In the genomic region with DNA sequence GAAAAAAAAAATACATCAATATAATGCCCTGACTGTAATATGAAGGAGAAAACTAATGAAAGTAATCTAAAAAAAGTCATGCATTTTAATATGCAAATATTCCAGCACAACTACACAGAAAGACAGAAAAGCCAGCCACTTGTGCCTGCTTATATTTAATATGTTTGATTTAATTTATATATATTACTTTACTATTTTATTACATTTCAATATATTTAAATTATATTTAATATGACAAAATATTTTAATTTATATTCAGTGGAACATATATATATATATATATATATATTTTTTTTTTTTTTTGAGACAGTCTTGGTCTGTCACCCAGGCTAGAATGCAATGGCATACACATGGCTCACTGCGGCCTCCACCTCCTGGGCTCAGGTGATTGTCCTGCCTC, we compare ENCODE assay signal across 8 cellular contexts. TPM values are rescaled to one million over a fixed set of nuclear protein-coding genes. Genes with fewer than 3 reads are reported as not detected.
"Had no signal": no experiment of that assay in that cellular context is flagged by ENCODE, and none has a peak within 500 bp of the region (broad histone marks: within the 10 kb centered on the region; RNA-seq: fewer than 3 reads in every experiment).

No MANE protein-coding gene starts in this region.

- FAIRE-seq: G401.6, GM12878, GM12892, GM18507, GM19239 had no signal

- ATAC-seq: GM12878 had no signal

- DNase-seq: GDM1, GF-D8 had no signal

- H3K4me3 ChIP-seq: GM12878 had no signal

RNA-seq across cellular contexts. Expression of gene SAMD7, which starts 14.1 kb away (rescaled TPM):
- total RNA-seq: G401 had no signal

RNA-seq across cellular contexts. Expression of gene LRRC31, which starts 27.5 kb away (rescaled TPM):
- total RNA-seq: G401, GM12878 had no signal
